21 cellular contexts compared by ENCODE assay signal in the genomic region with DNA sequence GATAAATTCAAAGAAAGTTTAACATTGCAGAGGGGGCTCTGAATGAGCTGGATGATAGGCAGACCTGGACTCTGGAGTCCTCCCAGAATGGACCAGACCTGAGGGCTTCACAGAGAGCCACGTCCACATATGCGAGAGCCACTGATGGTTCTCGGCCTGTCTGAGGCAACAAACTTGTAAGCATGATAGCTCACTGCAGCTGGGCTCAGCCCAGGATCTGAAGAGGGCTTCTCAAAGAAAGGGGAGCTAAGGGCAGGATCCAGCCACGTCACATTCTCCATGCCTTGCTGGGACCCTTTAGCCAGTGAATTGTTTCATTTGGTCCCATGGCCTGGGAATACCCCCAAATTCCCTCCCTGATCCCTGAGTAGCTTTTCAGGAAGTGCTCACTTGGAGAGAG.
"Had no signal": no experiment of that assay in that cellular context is flagged by ENCODE, and none has a peak within 500 bp of the region (broad histone marks: within the 10 kb centered on the region; RNA-seq: fewer than 3 reads in every experiment).

No MANE protein-coding gene starts in this region.

- H3K27ac ChIP-seq: esophagus squamous epithelium, heart right ventricle, lower lobe of right lung, neutrophil, prostate gland, sigmoid colon, stomach, thyroid gland had no signal

- H3K4me1 ChIP-seq: esophagus squamous epithelium, lower lobe of right lung, prostate gland, stomach, thyroid gland had no signal

- DNase-seq: cortex of kidney; effector memory CD8-positive, alpha-beta T cell; erythroblast; esophagus squamous epithelium; foreskin melanocyte; glutamatergic neuron; heart right ventricle; hippocampal formation; left ventricle myocardium superior; lower lobe of right lung; naive thymus-derived CD8-positive, alpha-beta T cell; right cardiac atrium; sigmoid colon; stimulated activated CD4-positive, alpha-beta T cell treated with anti-CD3 and anti-CD28 coated beads, Interleukin-2, amount 100 ng/mL, for 24 hours; stimulated activated CD4-positive, alpha-beta T cell treated with anti-CD3 and anti-CD28 coated beads, Interleukin-4, amount 100 ng/mL, for 24 hours; stimulated activated naive CD4-positive, alpha-beta T cell treated with Interleukin-2 at 50 U/mL for 16 hours; stomach; thyroid gland had no signal

- ATAC-seq: effector memory CD8-positive, alpha-beta T cell; heart right ventricle; left ventricle myocardium superior; lower lobe of right lung; naive thymus-derived CD8-positive, alpha-beta T cell; right cardiac atrium; stimulated activated effector memory CD8-positive, alpha-beta T cell treated with anti-CD3 and anti-CD28 coated beads, Interleukin-12 subunit alpha, Interleukin-12 subunit beta, amount 100 ng/mL, for 72 hours had no signal

- H3K36me3 ChIP-seq: lower lobe of right lung, neutrophil, prostate gland, sigmoid colon, thyroid gland had no signal

- H3K27me3 Mint-ChIP-seq: effector memory CD8-positive, alpha-beta T cell; naive thymus-derived CD8-positive, alpha-beta T cell had no signal

- H3K27me3 ChIP-seq: esophagus squamous epithelium, heart right ventricle, neutrophil, sigmoid colon, stomach, thyroid gland had no signal

- H3K27ac Mint-ChIP-seq: effector memory CD8-positive, alpha-beta T cell; stimulated activated effector memory CD8-positive, alpha-beta T cell treated with anti-CD3 and anti-CD28 coated beads, Interleukin-12 subunit alpha, Interleukin-12 subunit beta, amount 100 ng/mL, for 72 hours had no signal

- H3K9me3 Mint-ChIP-seq: effector memory CD8-positive, alpha-beta T cell; stimulated activated effector memory CD8-positive, alpha-beta T cell treated with anti-CD3 and anti-CD28 coated beads, Interleukin-12 subunit alpha, Interleukin-12 subunit beta, amount 100 ng/mL, for 72 hours had no signal

- H3K4me3 Mint-ChIP-seq: effector memory CD8-positive, alpha-beta T cell; naive thymus-derived CD8-positive, alpha-beta T cell; stimulated activated effector memory CD8-positive, alpha-beta T cell treated with anti-CD3 and anti-CD28 coated beads, Interleukin-12 subunit alpha, Interleukin-12 subunit beta, amount 100 ng/mL, for 72 hours had no signal

- H3K4me3 ChIP-seq: esophagus squamous epithelium, heart right ventricle, lower lobe of right lung, prostate gland, sigmoid colon, stomach, thyroid gland had no signal

- H3K9me3 ChIP-seq: esophagus squamous epithelium, lower lobe of right lung, neutrophil, prostate gland, sigmoid colon, thyroid gland had no signal
